1 cellular context compared by ENCODE assay signal in the genomic region with DNA sequence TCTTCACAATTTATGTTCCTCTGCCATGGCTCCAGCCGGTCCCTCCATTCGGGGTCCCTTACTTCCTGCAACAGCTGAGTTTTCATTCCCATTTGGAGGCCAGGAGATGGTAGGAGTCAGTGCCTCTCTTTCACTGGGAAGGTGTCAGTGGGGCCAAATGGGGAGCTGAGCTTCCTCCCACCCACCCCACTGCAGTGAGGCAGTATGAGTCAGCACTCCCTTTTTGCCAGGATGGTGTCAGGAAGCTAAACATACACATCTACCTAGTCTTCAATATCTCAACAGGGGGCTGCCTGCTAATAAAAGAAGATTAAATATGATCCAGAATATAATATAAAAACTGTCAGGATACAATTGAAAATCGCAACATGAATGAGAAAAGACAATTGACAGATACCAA.
A peak's percentile ranks its signal among the peaks of the same experiment; 100 is the strongest.
TF ChIP-seq lines count a peak whose summit lies in the region.

No MANE protein-coding gene starts in this region.

TF ChIP-seq in K562, 482 proteins besides CTCF, POLR2A, EP300 and RAD21 (continued from another document):
- TF ChIP-seq, protein P1, sequence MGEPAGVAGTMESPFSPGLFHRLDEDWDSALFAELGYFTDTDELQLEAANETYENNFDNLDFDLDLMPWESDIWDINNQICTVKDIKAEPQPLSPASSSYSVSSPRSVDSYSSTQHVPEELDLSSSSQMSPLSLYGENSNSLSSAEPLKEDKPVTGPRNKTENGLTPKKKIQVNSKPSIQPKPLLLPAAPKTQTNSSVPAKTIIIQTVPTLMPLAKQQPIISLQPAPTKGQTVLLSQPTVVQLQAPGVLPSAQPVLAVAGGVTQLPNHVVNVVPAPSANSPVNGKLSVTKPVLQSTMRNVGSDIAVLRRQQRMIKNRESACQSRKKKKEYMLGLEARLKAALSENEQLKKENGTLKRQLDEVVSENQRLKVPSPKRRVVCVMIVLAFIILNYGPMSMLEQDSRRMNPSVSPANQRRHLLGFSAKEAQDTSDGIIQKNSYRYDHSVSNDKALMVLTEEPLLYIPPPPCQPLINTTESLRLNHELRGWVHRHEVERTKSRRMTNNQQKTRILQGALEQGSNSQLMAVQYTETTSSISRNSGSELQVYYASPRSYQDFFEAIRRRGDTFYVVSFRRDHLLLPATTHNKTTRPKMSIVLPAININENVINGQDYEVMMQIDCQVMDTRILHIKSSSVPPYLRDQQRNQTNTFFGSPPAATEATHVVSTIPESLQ (CRISPR knock-in tag; IDR thresholded peaks at IDR 0.05): no peak
- TF ChIP-seq FOSL1 (tag; conservative IDR thresholded peaks at IDR 0.05): no peak
- TF ChIP-seq C11orf30 (IDR thresholded peaks at IDR 0.05; ENCODE audit: low read depth): peak; percentile 36; the same call in 1 of the 2 replicates
- peak; percentile 42; the same call in 1 of the 2 replicates for TF ChIP-seq NFE2 (IDR thresholded peaks at IDR 0.05; ENCODE audit: low read depth)
